In genomic region chr12:4280351-4281163, GRCh38 we compare ENCODE assay signal across 8 cellular contexts. TPM values are rescaled to one million over a fixed set of nuclear protein-coding genes. Genes with fewer than 3 reads are reported as not detected.
DNase-seq lines count a peak whose midpoint lies in the region; ATAC-seq and TF ChIP-seq lines count a peak whose summit lies in the region.

No MANE protein-coding gene starts in this region.

- DNase-seq in activated T-cell treated with anti-CD3 and anti-CD28 coated beads, Interleukin-2, amount 50 U/mL, for 24 hours, result no peak
- no peak for DNase-seq in activated T-cell treated with anti-CD3 and anti-CD28 coated beads, Interleukin-2, amount 50 U/mL, for 48 hours
- DNase-seq in colonic mucosa, result peak; percentile 69
- peak; percentile 37 for DNase-seq in medulla oblongata (ENCODE audit: extremely low spot score)
- DNase-seq in AML-193 (lab: John Stamatoyannopoulos, UW), result no peak
- DNase-seq in epidermal melanocyte (ENCODE audit: insufficient read length, low spot score), result no peak

- no peaks in the 10 kb centered on the region for H3K27me3 Mint-ChIP-seq in activated T-cell treated with anti-CD3 and anti-CD28 coated beads, Interleukin-2, amount 50 U/mL, for 24 hours

- H3K36me3 ChIP-seq in colonic mucosa, result peaks cover 11% of the 10 kb centered on the region

- intact Hi-C loops in colonic mucosa (cut with DNase I), result no loop called here

- peaks cover 100% of the 10 kb centered on the region for H3K36me3 Mint-ChIP-seq in activated T-cell treated with anti-CD3 and anti-CD28 coated beads, Interleukin-2, amount 50 U/mL, for 24 hours (ENCODE audit: low read depth)

- H3K9ac ChIP-seq in colonic mucosa (ENCODE audit: low read depth in 2 of 2, low read length in 2 of 2), result peak overlapping the region; percentile 26 to 76

- no peaks in the 10 kb centered on the region for H3K27me3 ChIP-seq in colonic mucosa

- H3K27ac Mint-ChIP-seq in activated T-cell treated with anti-CD3 and anti-CD28 coated beads, Interleukin-2, amount 50 U/mL, for 24 hours, result peak overlapping the region; percentile 100

- no peaks in the 10 kb centered on the region for H3K9me3 Mint-ChIP-seq in activated T-cell treated with anti-CD3 and anti-CD28 coated beads, Interleukin-2, amount 50 U/mL, for 24 hours

- no peak for TF ChIP-seq CTCF in colonic mucosa (IDR thresholded peaks at IDR 0.05)

- no peak overlapping the region for H3K4me3 ChIP-seq in colonic mucosa

- H3K27ac ChIP-seq in colonic mucosa, result peak overlapping the region; percentile 43
- H3K27ac ChIP-seq in temporal lobe (ENCODE audit: low read depth, low read length), result peak overlapping the region; percentile 76

- H3K9me3 ChIP-seq in colonic mucosa, result no peaks in the 10 kb centered on the region

- peaks cover 93% of the 10 kb centered on the region for H3K4me1 Mint-ChIP-seq in activated T-cell treated with anti-CD3 and anti-CD28 coated beads, Interleukin-2, amount 50 U/mL, for 24 hours (ENCODE audit: low read depth)

- no peak for ATAC-seq in GM21381 (IDR thresholded peaks at IDR 0.05; ENCODE audit: unreplicated experiment)

- peak overlapping the region; percentile 95 for H3K4me3 Mint-ChIP-seq in activated T-cell treated with anti-CD3 and anti-CD28 coated beads, Interleukin-2, amount 50 U/mL, for 24 hours

- H3K4me1 ChIP-seq in colonic mucosa, result peaks cover 36% of the 10 kb centered on the region

RNA-seq across cellular contexts. Expression of gene CCND2, which starts 7.0 kb away (rescaled TPM):
- total RNA-seq in colonic mucosa, result 100 to 1,000 TPM; 180 to 217 TPM
- total RNA-seq in temporal lobe, result 145 TPM

RNA-seq across cellular contexts. Expression of gene TIGAR, which starts 40.5 kb away (rescaled TPM):
- total RNA-seq in colonic mucosa, result 10 to 100 TPM; 14.1 to 17.7 TPM
- 2.5 TPM for total RNA-seq in temporal lobe

Comparison
In these comparisons a context has a peak if more than half of its experiments do, and no peak if none do; other contexts are left out.
1. DNase-seq: peak in colonic mucosa (single experiment) and medulla oblongata (single experiment); none in activated T-cell treated with anti-CD3 and anti-CD28 coated beads, Interleukin-2, amount 50 U/mL, for 24 hours (single experiment), activated T-cell treated with anti-CD3 and anti-CD28 coated beads, Interleukin-2, amount 50 U/mL, for 48 hours (0 of 2), AML-193 (0 of 2) and epidermal melanocyte (single experiment).